Comparison of ENCODE assay signal across 1 cellular context in genomic region chr6:159969204-159969912, GRCh38.
TF ChIP-seq lines count a peak whose summit lies in the region.

No MANE protein-coding gene starts in this region.

TF ChIP-seq in K562, 482 proteins besides CTCF, POLR2A, EP300 and RAD21 (continued from another document and continues in another):
- peak; percentile 88 for TF ChIP-seq RBM22 (IDR thresholded peaks at IDR 0.05; ENCODE audit: low read depth, low read length, poor library complexity, severe bottlenecking)
- TF ChIP-seq TCF7L2 (IDR thresholded peaks at IDR 0.05; ENCODE audit: low read depth, low read length) = no peak
- TF ChIP-seq ZBED1 (IDR thresholded peaks at IDR 0.05) = 0 out of 2 replicates have a peak, but pooled peaks have one; percentile 10
- 0 out of 2 replicates have a peak, but pooled peaks have one; percentile 11 for TF ChIP-seq ESRRA (IDR thresholded peaks at IDR 0.05; ENCODE audit: borderline replicate concordance, low read depth)
- TF ChIP-seq, protein P1, sequence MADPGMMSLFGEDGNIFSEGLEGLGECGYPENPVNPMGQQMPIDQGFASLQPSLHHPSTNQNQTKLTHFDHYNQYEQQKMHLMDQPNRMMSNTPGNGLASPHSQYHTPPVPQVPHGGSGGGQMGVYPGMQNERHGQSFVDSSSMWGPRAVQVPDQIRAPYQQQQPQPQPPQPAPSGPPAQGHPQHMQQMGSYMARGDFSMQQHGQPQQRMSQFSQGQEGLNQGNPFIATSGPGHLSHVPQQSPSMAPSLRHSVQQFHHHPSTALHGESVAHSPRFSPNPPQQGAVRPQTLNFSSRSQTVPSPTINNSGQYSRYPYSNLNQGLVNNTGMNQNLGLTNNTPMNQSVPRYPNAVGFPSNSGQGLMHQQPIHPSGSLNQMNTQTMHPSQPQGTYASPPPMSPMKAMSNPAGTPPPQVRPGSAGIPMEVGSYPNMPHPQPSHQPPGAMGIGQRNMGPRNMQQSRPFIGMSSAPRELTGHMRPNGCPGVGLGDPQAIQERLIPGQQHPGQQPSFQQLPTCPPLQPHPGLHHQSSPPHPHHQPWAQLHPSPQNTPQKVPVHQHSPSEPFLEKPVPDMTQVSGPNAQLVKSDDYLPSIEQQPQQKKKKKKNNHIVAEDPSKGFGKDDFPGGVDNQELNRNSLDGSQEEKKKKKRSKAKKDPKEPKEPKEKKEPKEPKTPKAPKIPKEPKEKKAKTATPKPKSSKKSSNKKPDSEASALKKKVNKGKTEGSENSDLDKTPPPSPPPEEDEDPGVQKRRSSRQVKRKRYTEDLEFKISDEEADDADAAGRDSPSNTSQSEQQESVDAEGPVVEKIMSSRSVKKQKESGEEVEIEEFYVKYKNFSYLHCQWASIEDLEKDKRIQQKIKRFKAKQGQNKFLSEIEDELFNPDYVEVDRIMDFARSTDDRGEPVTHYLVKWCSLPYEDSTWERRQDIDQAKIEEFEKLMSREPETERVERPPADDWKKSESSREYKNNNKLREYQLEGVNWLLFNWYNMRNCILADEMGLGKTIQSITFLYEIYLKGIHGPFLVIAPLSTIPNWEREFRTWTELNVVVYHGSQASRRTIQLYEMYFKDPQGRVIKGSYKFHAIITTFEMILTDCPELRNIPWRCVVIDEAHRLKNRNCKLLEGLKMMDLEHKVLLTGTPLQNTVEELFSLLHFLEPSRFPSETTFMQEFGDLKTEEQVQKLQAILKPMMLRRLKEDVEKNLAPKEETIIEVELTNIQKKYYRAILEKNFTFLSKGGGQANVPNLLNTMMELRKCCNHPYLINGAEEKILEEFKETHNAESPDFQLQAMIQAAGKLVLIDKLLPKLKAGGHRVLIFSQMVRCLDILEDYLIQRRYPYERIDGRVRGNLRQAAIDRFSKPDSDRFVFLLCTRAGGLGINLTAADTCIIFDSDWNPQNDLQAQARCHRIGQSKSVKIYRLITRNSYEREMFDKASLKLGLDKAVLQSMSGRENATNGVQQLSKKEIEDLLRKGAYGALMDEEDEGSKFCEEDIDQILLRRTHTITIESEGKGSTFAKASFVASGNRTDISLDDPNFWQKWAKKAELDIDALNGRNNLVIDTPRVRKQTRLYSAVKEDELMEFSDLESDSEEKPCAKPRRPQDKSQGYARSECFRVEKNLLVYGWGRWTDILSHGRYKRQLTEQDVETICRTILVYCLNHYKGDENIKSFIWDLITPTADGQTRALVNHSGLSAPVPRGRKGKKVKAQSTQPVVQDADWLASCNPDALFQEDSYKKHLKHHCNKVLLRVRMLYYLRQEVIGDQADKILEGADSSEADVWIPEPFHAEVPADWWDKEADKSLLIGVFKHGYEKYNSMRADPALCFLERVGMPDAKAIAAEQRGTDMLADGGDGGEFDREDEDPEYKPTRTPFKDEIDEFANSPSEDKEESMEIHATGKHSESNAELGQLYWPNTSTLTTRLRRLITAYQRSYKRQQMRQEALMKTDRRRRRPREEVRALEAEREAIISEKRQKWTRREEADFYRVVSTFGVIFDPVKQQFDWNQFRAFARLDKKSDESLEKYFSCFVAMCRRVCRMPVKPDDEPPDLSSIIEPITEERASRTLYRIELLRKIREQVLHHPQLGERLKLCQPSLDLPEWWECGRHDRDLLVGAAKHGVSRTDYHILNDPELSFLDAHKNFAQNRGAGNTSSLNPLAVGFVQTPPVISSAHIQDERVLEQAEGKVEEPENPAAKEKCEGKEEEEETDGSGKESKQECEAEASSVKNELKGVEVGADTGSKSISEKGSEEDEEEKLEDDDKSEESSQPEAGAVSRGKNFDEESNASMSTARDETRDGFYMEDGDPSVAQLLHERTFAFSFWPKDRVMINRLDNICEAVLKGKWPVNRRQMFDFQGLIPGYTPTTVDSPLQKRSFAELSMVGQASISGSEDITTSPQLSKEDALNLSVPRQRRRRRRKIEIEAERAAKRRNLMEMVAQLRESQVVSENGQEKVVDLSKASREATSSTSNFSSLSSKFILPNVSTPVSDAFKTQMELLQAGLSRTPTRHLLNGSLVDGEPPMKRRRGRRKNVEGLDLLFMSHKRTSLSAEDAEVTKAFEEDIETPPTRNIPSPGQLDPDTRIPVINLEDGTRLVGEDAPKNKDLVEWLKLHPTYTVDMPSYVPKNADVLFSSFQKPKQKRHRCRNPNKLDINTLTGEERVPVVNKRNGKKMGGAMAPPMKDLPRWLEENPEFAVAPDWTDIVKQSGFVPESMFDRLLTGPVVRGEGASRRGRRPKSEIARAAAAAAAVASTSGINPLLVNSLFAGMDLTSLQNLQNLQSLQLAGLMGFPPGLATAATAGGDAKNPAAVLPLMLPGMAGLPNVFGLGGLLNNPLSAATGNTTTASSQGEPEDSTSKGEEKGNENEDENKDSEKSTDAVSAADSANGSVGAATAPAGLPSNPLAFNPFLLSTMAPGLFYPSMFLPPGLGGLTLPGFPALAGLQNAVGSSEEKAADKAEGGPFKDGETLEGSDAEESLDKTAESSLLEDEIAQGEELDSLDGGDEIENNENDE (IDR thresholded peaks at IDR 0.05; ENCODE audit: low read depth, low read length) = no peak
- TF ChIP-seq, protein P2, sequence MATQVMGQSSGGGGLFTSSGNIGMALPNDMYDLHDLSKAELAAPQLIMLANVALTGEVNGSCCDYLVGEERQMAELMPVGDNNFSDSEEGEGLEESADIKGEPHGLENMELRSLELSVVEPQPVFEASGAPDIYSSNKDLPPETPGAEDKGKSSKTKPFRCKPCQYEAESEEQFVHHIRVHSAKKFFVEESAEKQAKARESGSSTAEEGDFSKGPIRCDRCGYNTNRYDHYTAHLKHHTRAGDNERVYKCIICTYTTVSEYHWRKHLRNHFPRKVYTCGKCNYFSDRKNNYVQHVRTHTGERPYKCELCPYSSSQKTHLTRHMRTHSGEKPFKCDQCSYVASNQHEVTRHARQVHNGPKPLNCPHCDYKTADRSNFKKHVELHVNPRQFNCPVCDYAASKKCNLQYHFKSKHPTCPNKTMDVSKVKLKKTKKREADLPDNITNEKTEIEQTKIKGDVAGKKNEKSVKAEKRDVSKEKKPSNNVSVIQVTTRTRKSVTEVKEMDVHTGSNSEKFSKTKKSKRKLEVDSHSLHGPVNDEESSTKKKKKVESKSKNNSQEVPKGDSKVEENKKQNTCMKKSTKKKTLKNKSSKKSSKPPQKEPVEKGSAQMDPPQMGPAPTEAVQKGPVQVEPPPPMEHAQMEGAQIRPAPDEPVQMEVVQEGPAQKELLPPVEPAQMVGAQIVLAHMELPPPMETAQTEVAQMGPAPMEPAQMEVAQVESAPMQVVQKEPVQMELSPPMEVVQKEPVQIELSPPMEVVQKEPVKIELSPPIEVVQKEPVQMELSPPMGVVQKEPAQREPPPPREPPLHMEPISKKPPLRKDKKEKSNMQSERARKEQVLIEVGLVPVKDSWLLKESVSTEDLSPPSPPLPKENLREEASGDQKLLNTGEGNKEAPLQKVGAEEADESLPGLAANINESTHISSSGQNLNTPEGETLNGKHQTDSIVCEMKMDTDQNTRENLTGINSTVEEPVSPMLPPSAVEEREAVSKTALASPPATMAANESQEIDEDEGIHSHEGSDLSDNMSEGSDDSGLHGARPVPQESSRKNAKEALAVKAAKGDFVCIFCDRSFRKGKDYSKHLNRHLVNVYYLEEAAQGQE (CRISPR knock-in tag; IDR thresholded peaks at IDR 0.05; ENCODE audit: low read depth) = 0 out of 2 replicates have a peak, but pooled peaks have one; percentile 67
- TF ChIP-seq, protein P3, sequence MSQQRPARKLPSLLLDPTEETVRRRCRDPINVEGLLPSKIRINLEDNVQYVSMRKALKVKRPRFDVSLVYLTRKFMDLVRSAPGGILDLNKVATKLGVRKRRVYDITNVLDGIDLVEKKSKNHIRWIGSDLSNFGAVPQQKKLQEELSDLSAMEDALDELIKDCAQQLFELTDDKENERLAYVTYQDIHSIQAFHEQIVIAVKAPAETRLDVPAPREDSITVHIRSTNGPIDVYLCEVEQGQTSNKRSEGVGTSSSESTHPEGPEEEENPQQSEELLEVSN (IDR thresholded peaks at IDR 0.05; ENCODE audit: borderline replicate concordance in 1 of 2, extremely low read depth in 1 of 2, insufficient read depth in 1 of 2, insufficient read length in 1 of 2, low read depth in 1 of 2, low read length in 1 of 2, poor library complexity in 1 of 2, severe bottlenecking in 1 of 2) = peak in 1 of 2 experiments; percentile 3
- no peak for TF ChIP-seq GATAD2A (IDR thresholded peaks at IDR 0.05)
- TF ChIP-seq, protein P4, sequence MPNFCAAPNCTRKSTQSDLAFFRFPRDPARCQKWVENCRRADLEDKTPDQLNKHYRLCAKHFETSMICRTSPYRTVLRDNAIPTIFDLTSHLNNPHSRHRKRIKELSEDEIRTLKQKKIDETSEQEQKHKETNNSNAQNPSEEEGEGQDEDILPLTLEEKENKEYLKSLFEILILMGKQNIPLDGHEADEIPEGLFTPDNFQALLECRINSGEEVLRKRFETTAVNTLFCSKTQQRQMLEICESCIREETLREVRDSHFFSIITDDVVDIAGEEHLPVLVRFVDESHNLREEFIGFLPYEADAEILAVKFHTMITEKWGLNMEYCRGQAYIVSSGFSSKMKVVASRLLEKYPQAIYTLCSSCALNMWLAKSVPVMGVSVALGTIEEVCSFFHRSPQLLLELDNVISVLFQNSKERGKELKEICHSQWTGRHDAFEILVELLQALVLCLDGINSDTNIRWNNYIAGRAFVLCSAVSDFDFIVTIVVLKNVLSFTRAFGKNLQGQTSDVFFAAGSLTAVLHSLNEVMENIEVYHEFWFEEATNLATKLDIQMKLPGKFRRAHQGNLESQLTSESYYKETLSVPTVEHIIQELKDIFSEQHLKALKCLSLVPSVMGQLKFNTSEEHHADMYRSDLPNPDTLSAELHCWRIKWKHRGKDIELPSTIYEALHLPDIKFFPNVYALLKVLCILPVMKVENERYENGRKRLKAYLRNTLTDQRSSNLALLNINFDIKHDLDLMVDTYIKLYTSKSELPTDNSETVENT (CRISPR knock-in tag; IDR thresholded peaks at IDR 0.05) = peak; percentile 77
- peak; percentile 24 for TF ChIP-seq PCBP1 (IDR thresholded peaks at IDR 0.05; ENCODE audit: low read depth, low read length, poor library complexity, severe bottlenecking)
- 0 out of 2 replicates have a peak, but pooled peaks have one; percentile 10 for TF ChIP-seq TCF3 (CRISPR knock-in tag; IDR thresholded peaks at IDR 0.05)
- TF ChIP-seq ARID4B (CRISPR knock-in tag; IDR thresholded peaks at IDR 0.05) = peak; percentile 82
- TF ChIP-seq PREB (CRISPR knock-in tag; IDR thresholded peaks at IDR 0.05) = no peak
- TF ChIP-seq JUND (IDR thresholded peaks at IDR 0.05; ENCODE audit: borderline replicate concordance, low read depth, low read length) = no peak
- no peak for TF ChIP-seq JUND (tag; IDR thresholded peaks at IDR 0.05; ENCODE audit: borderline replicate concordance, low read depth, low read length)
- TF ChIP-seq SAP30 (IDR thresholded peaks at IDR 0.05; ENCODE audit: borderline replicate concordance, insufficient read depth, low read depth, low read length, poor library complexity, severe bottlenecking) = peak; percentile 76
- TF ChIP-seq FOXP4 (CRISPR knock-in tag; IDR thresholded peaks at IDR 0.05; ENCODE audit: borderline replicate concordance) = peak; percentile 44; the same call in 1 of the 2 replicates
- TF ChIP-seq RBM14 (IDR thresholded peaks at IDR 0.05; ENCODE audit: borderline replicate concordance, insufficient read depth, low read depth, low read length) = peak; percentile 86; the same call in 1 of the 2 replicates
- TF ChIP-seq PHF8 (IDR thresholded peaks at IDR 0.05; ENCODE audit: borderline replicate concordance, low read length) = peak; percentile 11; the same call in 1 of the 2 replicates
- TF ChIP-seq PHF20 (IDR thresholded peaks at IDR 0.05; ENCODE audit: partially characterized antibody) = peak; percentile 53
- TF ChIP-seq, protein P5, sequence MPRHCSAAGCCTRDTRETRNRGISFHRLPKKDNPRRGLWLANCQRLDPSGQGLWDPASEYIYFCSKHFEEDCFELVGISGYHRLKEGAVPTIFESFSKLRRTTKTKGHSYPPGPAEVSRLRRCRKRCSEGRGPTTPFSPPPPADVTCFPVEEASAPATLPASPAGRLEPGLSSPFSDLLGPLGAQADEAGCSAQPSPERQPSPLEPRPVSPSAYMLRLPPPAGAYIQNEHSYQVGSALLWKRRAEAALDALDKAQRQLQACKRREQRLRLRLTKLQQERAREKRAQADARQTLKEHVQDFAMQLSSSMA (CRISPR knock-in tag; IDR thresholded peaks at IDR 0.05) = 0 out of 2 replicates have a peak, but pooled peaks have one; percentile 77
